ENCODE assay signal across 1 cellular context in the genomic region with DNA sequence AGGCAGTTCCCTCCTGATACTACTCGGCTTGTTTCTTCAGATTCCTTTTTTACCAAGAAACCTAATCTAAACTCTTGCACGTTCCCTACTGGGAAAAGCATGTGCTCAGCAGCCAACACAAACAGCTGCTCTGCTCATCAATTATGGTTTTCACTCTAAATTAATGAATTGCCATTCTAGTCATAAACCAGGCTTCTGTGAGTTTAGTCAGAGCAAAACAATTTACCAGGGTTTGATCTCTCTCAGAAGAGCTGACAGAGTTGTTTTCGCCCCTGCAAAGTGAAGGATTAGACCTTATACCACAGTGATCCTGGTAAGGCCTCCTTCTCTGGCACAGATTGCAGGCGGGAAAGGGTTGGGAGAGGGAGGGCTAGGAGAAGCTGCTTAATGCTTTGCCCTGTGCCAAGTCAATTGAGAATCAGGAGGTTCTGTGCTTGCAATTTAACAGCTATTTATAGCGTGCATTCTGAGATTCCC.
TF ChIP-seq lines count a peak whose summit lies in the region.

No MANE protein-coding gene starts in this region.

TF ChIP-seq in IMR-90, 13 proteins besides CTCF, POLR2A, EP300 and RAD21 (continued from another document):
- TF ChIP-seq, protein P1, sequence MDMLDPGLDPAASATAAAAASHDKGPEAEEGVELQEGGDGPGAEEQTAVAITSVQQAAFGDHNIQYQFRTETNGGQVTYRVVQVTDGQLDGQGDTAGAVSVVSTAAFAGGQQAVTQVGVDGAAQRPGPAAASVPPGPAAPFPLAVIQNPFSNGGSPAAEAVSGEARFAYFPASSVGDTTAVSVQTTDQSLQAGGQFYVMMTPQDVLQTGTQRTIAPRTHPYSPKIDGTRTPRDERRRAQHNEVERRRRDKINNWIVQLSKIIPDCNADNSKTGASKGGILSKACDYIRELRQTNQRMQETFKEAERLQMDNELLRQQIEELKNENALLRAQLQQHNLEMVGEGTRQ (IDR thresholded peaks at IDR 0.05; ENCODE audit: low read depth, low read length): no peak
- TF ChIP-seq MAZ (IDR thresholded peaks at IDR 0.05; ENCODE audit: borderline replicate concordance, low read depth, low read length) (no peak), MXI1 (IDR thresholded peaks at IDR 0.05; ENCODE audit: borderline replicate concordance, low read depth, low read length) (no peak), BHLHE40 (IDR thresholded peaks at IDR 0.05; ENCODE audit: low read depth, low read length) (no peak), RCOR1 (IDR thresholded peaks at IDR 0.05; ENCODE audit: insufficient replicate concordance, low read length) (no peak), CEBPB (IDR thresholded peaks at IDR 0.05; ENCODE audit: low read depth, low read length) (no peak)
- TF ChIP-seq, protein P2, sequence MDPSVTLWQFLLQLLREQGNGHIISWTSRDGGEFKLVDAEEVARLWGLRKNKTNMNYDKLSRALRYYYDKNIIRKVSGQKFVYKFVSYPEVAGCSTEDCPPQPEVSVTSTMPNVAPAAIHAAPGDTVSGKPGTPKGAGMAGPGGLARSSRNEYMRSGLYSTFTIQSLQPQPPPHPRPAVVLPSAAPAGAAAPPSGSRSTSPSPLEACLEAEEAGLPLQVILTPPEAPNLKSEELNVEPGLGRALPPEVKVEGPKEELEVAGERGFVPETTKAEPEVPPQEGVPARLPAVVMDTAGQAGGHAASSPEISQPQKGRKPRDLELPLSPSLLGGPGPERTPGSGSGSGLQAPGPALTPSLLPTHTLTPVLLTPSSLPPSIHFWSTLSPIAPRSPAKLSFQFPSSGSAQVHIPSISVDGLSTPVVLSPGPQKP (IDR thresholded peaks at IDR 0.05; ENCODE audit: borderline replicate concordance, low read depth, low read length): no peak
